In the genomic region with DNA sequence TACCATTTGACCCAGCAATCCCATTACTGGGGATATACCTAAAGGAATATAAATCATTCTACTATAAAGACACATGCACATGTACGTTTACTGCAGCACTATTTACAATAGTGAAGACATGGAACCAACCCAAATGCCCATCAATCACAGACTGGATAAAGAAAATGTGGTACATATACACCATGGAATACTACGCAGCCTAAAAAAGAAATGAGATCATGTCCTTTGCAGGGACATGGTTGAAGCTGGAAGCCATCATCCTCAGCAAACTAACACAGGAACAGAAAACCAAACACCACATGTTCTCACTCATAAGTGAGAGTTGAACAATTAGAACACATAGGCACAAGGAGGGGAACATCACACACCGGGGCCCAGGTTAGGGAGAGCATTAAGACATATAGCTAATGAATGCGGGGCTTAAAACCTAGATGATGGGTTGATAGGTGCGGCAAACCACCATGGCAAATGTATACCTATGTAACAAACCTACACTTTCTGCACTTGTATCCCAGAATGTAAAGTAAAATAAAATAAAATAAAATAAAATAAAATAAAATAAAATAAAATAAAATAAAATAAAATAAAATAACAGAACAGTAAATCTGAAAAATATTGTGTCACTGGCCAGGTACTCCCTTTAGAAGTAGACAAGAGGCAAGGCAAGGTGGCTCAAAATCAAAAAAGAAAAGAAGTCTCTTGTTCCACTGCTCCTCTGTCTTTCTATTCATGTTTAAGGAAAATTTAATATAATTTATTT, we compare ENCODE assay signal across 5 cellular contexts.
DNase-seq lines count a peak whose midpoint lies in the region; ATAC-seq and TF ChIP-seq lines count a peak whose summit lies in the region.
"Not testable (repeated sequence)": the region's sequence is repeated elsewhere in the genome, so short reads cannot be mapped to it uniquely, and the experiment has no call there.

No MANE protein-coding gene starts in this region.

- H3K27ac ChIP-seq in HEK293 (ENCODE audit: extremely low read depth, low read depth, low read length) = not testable (repeated sequence)
- peak overlapping the region; percentile 65 for H3K27ac ChIP-seq in neural cell (ENCODE audit: low read length)

- peaks cover 19% of the 10 kb centered on the region for H3K4me1 Mint-ChIP-seq in WTC11
- peaks cover 29% of the 10 kb centered on the region for H3K4me1 Mint-ChIP-seq in glutamatergic neuron (ENCODE audit: low read depth, unreplicated experiment)
- H3K4me1 Mint-ChIP-seq in nephron = peaks cover 40% of the 10 kb centered on the region

- H3K4me3 Mint-ChIP-seq in WTC11; glutamatergic neuron (ENCODE audit: unreplicated experiment); nephron: not testable (repeated sequence)

- TF ChIP-seq CTCF in HEK293 (tag by site-specific recombination; IDR thresholded peaks at IDR 0.05); WTC11 (IDR thresholded peaks at IDR 0.05); glutamatergic neuron (IDR thresholded peaks at IDR 0.05; ENCODE audit: partially characterized antibody, unreplicated experiment); nephron (IDR thresholded peaks at IDR 0.05; ENCODE audit: unreplicated experiment in 3 of 3); neural cell (IDR thresholded peaks at IDR 0.05; ENCODE audit: poor library complexity, severe bottlenecking): not testable (repeated sequence)

- not testable (repeated sequence) for H3K27me3 Mint-ChIP-seq in WTC11 (ENCODE audit: low read depth); glutamatergic neuron (ENCODE audit: unreplicated experiment); nephron (ENCODE audit: low read depth)

- not testable (repeated sequence) for ATAC-seq in WTC11

- not testable (repeated sequence) for TF ChIP-seq EP300 in neural cell (conservative IDR thresholded peaks at IDR 0.05; ENCODE audit: poor library complexity, severe bottlenecking)

- H3K79me2 ChIP-seq in neural cell (replicated peaks; ENCODE audit: insufficient read depth, low read length) = not testable (repeated sequence)

- TF ChIP-seq RAD21 in neural cell (conservative IDR thresholded peaks at IDR 0.05) = not testable (repeated sequence)

- not testable (repeated sequence) for H3K4me3 ChIP-seq in HEK293 (ENCODE audit: low read depth, low read length)
- peak overlapping the region; percentile 8 for H3K4me3 ChIP-seq in neural cell (ENCODE audit: low read length)

- peaks cover 16% of the 10 kb centered on the region; the same call in 1 of the 2 replicates for H3K36me3 Mint-ChIP-seq in WTC11
- H3K36me3 Mint-ChIP-seq in glutamatergic neuron (ENCODE audit: unreplicated experiment); nephron (ENCODE audit: low read depth): not testable (repeated sequence)

- H3K9ac ChIP-seq in neural cell (ENCODE audit: low read length) = peak overlapping the region; percentile 21

- H3K36me3 ChIP-seq in HEK293 (ENCODE audit: control insufficient read depth in 2 of 2, insufficient read depth in 1 of 2, low read length in 2 of 2); neural cell (ENCODE audit: insufficient read depth, low read length): not testable (repeated sequence)

- not testable (repeated sequence) for H3K27me3 ChIP-seq in neural cell (ENCODE audit: insufficient read depth, low read depth, low read length)

- H3F3A ChIP-seq in neural cell (ENCODE audit: insufficient read depth, low read length, poor library complexity, severe bottlenecking) = not testable (repeated sequence)

- peaks cover 33% of the 10 kb centered on the region for H3K9me3 Mint-ChIP-seq in WTC11
- not testable (repeated sequence) for H3K9me3 Mint-ChIP-seq in glutamatergic neuron (ENCODE audit: unreplicated experiment)
- peaks cover 15% of the 10 kb centered on the region for H3K9me3 Mint-ChIP-seq in nephron

- H4K20me1 ChIP-seq in neural cell (ENCODE audit: insufficient read depth) = not testable (repeated sequence)

- peak overlapping the region; percentile 58 for H3K4me2 ChIP-seq in neural cell (ENCODE audit: low read length)

- not testable (repeated sequence) for DNase-seq in WTC11 (ENCODE audit: low spot score); glutamatergic neuron

- CTCF ChIA-PET in HEK293 (lab: Yijun Ruan, JAX); WTC11 (lab: Charles Lee): not testable (repeated sequence)

- H3K9me3 ChIP-seq in HEK293 (ENCODE audit: control insufficient read depth, insufficient read depth, low read depth, low read length); neural cell (ENCODE audit: low read length): not testable (repeated sequence)

- POLR2A ChIA-PET in HEK293 (lab: Yijun Ruan, JAX); WTC11 (lab: Charles Lee): not testable (repeated sequence)

- peaks cover 33% of the 10 kb centered on the region for H3K4me1 ChIP-seq in HEK293 (ENCODE audit: control insufficient read depth, insufficient read depth, low read length)

- H2AFZ ChIP-seq in neural cell (ENCODE audit: low read depth, low read length) = not testable (repeated sequence)

- not testable (repeated sequence) for H3K9me2 ChIP-seq in neural cell (ENCODE audit: insufficient read depth, low read length)

- not testable (repeated sequence) for H3K27ac Mint-ChIP-seq in WTC11
- H3K27ac Mint-ChIP-seq in glutamatergic neuron (ENCODE audit: unreplicated experiment) (peak overlapping the region; percentile 62), nephron (peak overlapping the region in 2 of 3 experiments; percentile 10 to 37)

TF ChIP-seq in HEK293, 187 proteins besides CTCF, POLR2A, EP300 and RAD21:
- TF ChIP-seq ZNF146 (tag by site-specific recombination; IDR thresholded peaks at IDR 0.05) = peak; percentile 96

TF ChIP-seq in WTC11, 78 proteins besides CTCF, POLR2A, EP300 and RAD21:
- TF ChIP-seq HMGA2 (CRISPR knock-in tag; IDR thresholded peaks at IDR 0.05) = peak; percentile 94
